In the genomic region with DNA sequence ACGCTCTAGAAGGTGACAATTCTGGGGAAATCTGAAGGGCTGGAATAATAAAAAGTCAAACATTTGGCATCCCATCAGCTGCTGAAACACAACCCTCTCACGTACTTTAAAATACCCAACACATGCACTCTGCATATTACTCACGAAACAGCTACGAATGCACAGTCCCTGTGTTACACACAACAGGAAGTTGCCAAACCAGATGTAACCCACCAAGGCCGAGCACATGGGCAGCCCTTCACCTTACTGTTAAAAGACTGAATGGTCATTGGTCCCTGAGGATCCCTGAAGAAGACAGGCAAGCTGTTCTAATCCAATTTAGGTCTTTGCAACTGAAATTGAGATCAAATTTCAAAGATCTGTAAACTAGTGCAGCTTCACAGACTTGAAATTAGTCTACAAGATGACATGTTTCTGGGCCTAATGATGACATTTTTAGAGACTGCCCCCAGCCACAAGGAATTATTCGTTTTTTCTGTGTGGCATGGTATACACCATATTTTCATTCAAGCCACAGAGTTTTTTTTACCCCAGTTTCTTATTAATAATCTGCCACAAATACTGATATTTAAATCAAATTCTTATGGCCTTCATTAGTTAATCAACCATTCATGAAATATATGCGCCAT, we compare ENCODE assay signal across 1 cellular context.
TF ChIP-seq lines count a peak whose summit lies in the region.

No MANE protein-coding gene starts in this region.

TF ChIP-seq in HepG2, 621 proteins besides CTCF, POLR2A, EP300 and RAD21:
- TF ChIP-seq GABPB1 (CRISPR knock-in tag; IDR thresholded peaks at IDR 0.05) (peak; percentile 34; the same call in 1 of the 2 replicates), TRIM24 (CRISPR knock-in tag; IDR thresholded peaks at IDR 0.05) (no peak), MZF1 (CRISPR knock-in tag; IDR thresholded peaks at IDR 0.05; ENCODE audit: borderline replicate concordance) (no peak), ZNF251 (CRISPR knock-in tag; IDR thresholded peaks at IDR 0.05) (no peak)
- TF ChIP-seq, protein P1, sequence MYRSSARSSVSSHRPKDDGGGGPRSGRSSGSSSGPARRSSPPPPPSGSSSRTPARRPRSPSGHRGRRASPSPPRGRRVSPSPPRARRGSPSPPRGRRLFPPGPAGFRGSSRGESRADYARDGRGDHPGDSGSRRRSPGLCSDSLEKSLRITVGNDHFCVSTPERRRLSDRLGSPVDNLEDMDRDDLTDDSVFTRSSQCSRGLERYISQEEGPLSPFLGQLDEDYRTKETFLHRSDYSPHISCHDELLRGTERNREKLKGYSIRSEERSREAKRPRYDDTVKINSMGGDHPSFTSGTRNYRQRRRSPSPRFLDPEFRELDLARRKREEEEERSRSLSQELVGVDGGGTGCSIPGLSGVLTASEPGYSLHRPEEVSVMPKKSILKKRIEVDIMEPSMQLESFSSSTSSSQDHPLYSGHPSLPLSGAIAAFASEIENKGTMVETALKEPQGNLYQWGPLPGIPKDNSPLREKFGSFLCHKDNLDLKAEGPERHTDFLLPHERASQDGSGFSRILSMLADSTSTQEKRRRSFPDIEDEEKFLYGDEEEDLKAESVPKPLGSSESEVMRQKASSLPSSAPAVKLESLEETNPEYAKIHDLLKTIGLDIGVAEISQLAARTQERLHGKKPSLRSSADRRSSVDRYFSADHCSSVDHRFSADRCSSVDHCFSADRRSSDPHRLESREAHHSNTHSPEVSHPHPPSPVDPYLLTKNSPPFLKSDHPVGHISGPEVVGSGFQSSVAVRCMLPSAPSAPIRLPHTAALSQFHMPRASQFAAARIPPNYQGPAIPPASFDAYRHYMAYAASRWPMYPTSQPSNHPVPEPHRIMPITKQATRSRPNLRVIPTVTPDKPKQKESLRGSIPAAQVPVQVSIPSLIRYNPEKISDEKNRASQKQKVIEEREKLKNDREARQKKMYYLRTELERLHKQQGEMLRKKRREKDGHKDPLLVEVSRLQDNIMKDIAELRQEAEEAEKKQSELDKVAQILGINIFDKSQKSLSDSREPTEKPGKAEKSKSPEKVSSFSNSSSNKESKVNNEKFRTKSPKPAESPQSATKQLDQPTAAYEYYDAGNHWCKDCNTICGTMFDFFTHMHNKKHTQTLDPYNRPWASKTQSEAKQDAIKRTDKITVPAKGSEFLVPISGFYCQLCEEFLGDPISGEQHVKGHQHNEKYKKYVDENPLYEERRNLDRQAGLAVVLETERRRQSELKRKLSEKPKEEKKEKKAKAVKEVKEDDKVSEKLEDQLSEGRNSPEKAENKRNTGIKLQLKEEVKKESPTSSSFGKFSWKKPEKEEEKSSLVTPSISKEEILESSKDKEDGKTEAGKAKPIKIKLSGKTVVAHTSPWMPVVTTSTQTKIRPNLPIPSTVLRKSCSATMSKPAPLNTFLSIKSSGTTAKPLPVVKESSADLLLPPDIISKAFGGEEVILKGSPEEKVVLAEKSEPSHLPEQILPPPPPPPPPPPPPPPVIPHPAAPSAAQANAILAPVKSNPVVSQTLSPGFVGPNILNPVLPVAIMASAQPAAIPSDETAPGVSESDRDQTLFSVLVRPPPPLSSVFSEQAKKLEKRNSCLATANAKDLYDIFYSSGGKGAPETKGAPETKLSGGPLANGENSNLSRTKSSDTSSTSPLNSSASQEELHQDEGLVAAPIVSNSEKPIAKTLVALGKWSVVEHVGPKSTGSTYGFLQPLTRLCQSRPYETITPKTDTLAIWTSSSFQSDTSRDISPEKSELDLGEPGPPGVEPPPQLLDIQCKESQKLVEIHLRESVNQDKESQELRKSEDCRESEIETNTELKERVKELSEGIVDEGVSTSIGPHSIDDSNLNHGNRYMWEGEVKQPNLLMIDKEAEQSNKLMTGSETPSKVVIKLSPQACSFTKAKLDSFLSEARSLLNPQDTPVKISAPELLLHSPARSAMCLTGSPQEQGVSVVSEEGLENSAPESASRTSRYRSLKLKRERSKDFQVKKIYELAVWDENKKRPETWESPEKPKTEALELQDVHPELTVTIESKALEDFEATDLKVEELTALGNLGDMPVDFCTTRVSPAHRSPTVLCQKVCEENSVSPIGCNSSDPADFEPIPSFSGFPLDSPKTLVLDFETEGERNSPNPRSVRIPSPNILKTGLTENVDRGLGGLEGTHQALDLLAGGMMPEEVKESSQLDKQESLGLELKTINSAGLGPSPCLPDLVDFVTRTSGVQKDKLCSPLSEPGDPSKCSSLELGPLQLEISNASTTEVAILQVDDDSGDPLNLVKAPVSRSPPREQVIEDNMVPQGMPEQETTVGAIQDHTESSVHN (CRISPR knock-in tag; IDR thresholded peaks at IDR 0.05), result no peak
TF ChIP-seq in HepG2: peak in this region for 1.
